In genomic region chr10:3803295-3803883, GRCh38 we compare ENCODE assay signal across 1 cellular context.
TF ChIP-seq lines count a peak whose summit lies in the region.

No MANE protein-coding gene starts in this region.

TF ChIP-seq in GM23338, 12 proteins besides CTCF, POLR2A, EP300 and RAD21 (continued from another document):
- TF ChIP-seq ZNF462 (CRISPR knock-in tag; IDR thresholded peaks at IDR 0.05) (no peak), ZNF331 (CRISPR knock-in tag; IDR thresholded peaks at IDR 0.05; ENCODE audit: low read depth) (no peak), NANOG (IDR thresholded peaks at IDR 0.05; ENCODE audit: borderline replicate concordance) (no peak), POLR2AphosphoS5 (IDR thresholded peaks at IDR 0.05; ENCODE audit: low read depth) (no peak), ZNF114 (CRISPR knock-in tag; IDR thresholded peaks at IDR 0.05) (no peak)
